17 cellular contexts compared by ENCODE assay signal in the genomic region with DNA sequence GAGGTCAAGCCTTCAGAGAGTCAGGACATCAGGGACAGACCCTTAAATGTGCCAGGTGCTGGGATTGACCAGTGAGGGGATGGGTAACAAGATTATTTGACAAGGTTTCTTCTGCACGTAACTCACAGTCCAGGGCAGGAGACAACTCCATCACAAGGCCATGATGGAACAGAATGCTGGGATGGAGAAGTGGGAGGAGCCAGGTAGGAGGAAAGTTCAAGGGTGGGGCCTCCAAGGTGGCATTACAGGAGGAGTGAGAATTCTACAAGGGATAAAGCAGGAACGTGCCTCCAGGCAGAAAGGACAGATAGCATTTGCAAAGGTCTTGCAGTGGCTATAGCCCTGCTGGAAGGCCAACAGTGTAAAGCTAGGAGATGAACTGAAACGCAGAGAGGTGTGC.
DNase-seq lines count a peak whose midpoint lies in the region; ATAC-seq and TF ChIP-seq lines count a peak whose summit lies in the region.
"Had no signal": no experiment of that assay in that cellular context is flagged by ENCODE, and none has a peak within 500 bp of the region (broad histone marks: within the 10 kb centered on the region; RNA-seq: fewer than 3 reads in every experiment).

No MANE protein-coding gene starts in this region.

- H3K27me3 ChIP-seq in ACC112 (ENCODE audit: insufficient read depth, low read length) (no peaks in the 10 kb centered on the region), RWPE2 (ENCODE audit: insufficient read depth, poor library complexity, severe bottlenecking) (no peaks in the 10 kb centered on the region), neuronal stem cell (ENCODE audit: control insufficient read depth in 3 of 3, insufficient read depth in 3 of 3, low read depth in 1 of 3, low read length in 3 of 3) (peaks cover 0 to 19% (median 0%) of the 10 kb centered on the region in 3 experiments)

- H3K36me3 ChIP-seq in ACC112 (ENCODE audit: insufficient read depth, low read length) (no peaks in the 10 kb centered on the region), RWPE2 (ENCODE audit: low read depth) (no peaks in the 10 kb centered on the region), neuronal stem cell (replicated peaks in 1 of 2; ENCODE audit: control insufficient read depth in 2 of 2, insufficient read depth in 2 of 2, low read length in 2 of 2) (no peaks in the 10 kb centered on the region)

- peak; percentile 32 for ATAC-seq in RWPE2 (ENCODE audit: low read depth)
- no peak for ATAC-seq in stimulated activated naive CD8-positive, alpha-beta T cell treated with anti-CD3 and anti-CD28 coated beads, Interleukin-15, Interleukin-2, amounts not matched to agents 100 U/mL and 50 U/mL, for 24 hours
- ATAC-seq: CD8-positive, alpha-beta T cell; HepG2 had no signal

- H3K9ac ChIP-seq in neuronal stem cell (ENCODE audit: low read depth, low read length, poor library complexity), result no peak overlapping the region
- H3K9ac ChIP-seq: parathyroid adenoma had no signal

- peak overlapping the region; percentile 66 for H2AFZ ChIP-seq in ACC112 (ENCODE audit: low read length, unreplicated experiment)
- peak overlapping the region; percentile 59 for H2AFZ ChIP-seq in neuronal stem cell (ENCODE audit: low read length)
- H2AFZ ChIP-seq: parathyroid adenoma had no signal

- no peak overlapping the region for H3K4me2 ChIP-seq in neuronal stem cell (ENCODE audit: insufficient read depth, low read length, poor library complexity, severe bottlenecking)

- H3K9me3 Mint-ChIP-seq in immature natural killer cell, result no peaks in the 10 kb centered on the region
- H3K9me3 Mint-ChIP-seq: activated T-helper 2 cell treated with anti-CD3 and anti-CD28 coated beads, Interferon-gamma antibody, Interleukin-2, Interleukin-4, amounts not matched to agents 10 μg/mL and 5 μg/mL and 100 μg/mL, durations not matched to agents 14 hours and 24 hours and 36 hours; CD8-positive, alpha-beta T cell had no signal

- H3K14ac ChIP-seq in neuronal stem cell (ENCODE audit: low read length), result no peak overlapping the region

- no peak for TF ChIP-seq CTCF in RWPE2 (IDR thresholded peaks at IDR 0.05; ENCODE audit: poor library complexity, severe bottlenecking)
- TF ChIP-seq CTCF in epithelial cell of esophagus (IDR thresholded peaks at IDR 0.05; ENCODE audit: insufficient read depth, low read depth, low read length, missing control alignments), result no peak

- H3K79me1 ChIP-seq in neuronal stem cell (ENCODE audit: low read depth, low read length), result peaks cover 2% of the 10 kb centered on the region

- no peak overlapping the region for H3K4me3 Mint-ChIP-seq in immature natural killer cell
- H3K4me3 Mint-ChIP-seq: CD8-positive, alpha-beta T cell had no signal

- H3K9me3 ChIP-seq in RWPE2 (ENCODE audit: severe bottlenecking) (no peaks in the 10 kb centered on the region), neuronal stem cell (replicated peaks in 1 of 2; ENCODE audit: control insufficient read depth in 2 of 2, insufficient read depth in 1 of 2, low read depth in 1 of 2, low read length in 2 of 2) (no peaks in the 10 kb centered on the region)

- no peak overlapping the region for H2BK12ac ChIP-seq in neuronal stem cell (ENCODE audit: low read length)

- no peak overlapping the region for H3K23ac ChIP-seq in neuronal stem cell (ENCODE audit: low read depth, low read length, poor library complexity)

- H3K27ac Mint-ChIP-seq in immature natural killer cell, result no peak overlapping the region
- H3K27ac Mint-ChIP-seq: activated T-helper 2 cell treated with anti-CD3 and anti-CD28 coated beads, Interferon-gamma antibody, Interleukin-2, Interleukin-4, amounts not matched to agents 10 μg/mL and 5 μg/mL and 100 μg/mL, durations not matched to agents 14 hours and 24 hours and 36 hours; CD8-positive, alpha-beta T cell had no signal

- peaks cover 0 to 10% (median 1%) of the 10 kb centered on the region in 3 donors for H3K27me3 Mint-ChIP-seq in immature natural killer cell (ENCODE audit: low read depth in 3 of 3)

- DNase-seq in RWPE2 (ENCODE audit: low spot score) (no peak), epithelial cell of esophagus (ENCODE audit: low read depth) (peak; percentile 26), neuronal stem cell (ENCODE audit: low spot score) (no peak), retina (no peak), HPDE6-E6E7 (ENCODE audit: extremely low spot score) (no peak), immature natural killer cell (no peak)
- no peak for DNase-seq in stimulated activated naive CD8-positive, alpha-beta T cell treated with anti-CD3 and anti-CD28 coated beads, Interleukin-15, Interleukin-2, amounts not matched to agents 100 U/mL and 50 U/mL, for 24 hours
- DNase-seq: activated CD4-positive, alpha-beta T cell treated with anti-CD3 and anti-CD28 coated beads, Interleukin-2, amount 50 U/mL, for 4 hours; CD8-positive, alpha-beta T cell; effector CD4-positive, alpha-beta T cell; NCI-H1092; NK-92 treated with Interleukin-12 subunit alpha and Interleukin-12 subunit beta, amount 100 ng/mL, for 24 hours; SHP77 treated with DMSO at 0.1 percent for 48 hours had no signal

- no peaks in the 10 kb centered on the region for H3K36me3 Mint-ChIP-seq in immature natural killer cell
- H3K36me3 Mint-ChIP-seq: CD8-positive, alpha-beta T cell had no signal

- peak overlapping the region; percentile 2 for H2BK5ac ChIP-seq in neuronal stem cell (ENCODE audit: low read length)

- no peak overlapping the region for H3K4ac ChIP-seq in neuronal stem cell (ENCODE audit: low read length)

- H3K18ac ChIP-seq in neuronal stem cell (ENCODE audit: low read length), result no peak overlapping the region

- no peaks in the 10 kb centered on the region for H3K79me2 ChIP-seq in ACC112 (ENCODE audit: control insufficient read depth, insufficient read depth, low read length, unreplicated experiment)
- H3K79me2 ChIP-seq: parathyroid adenoma had no signal

- H2BK15ac ChIP-seq in neuronal stem cell (ENCODE audit: low read length), result peak overlapping the region; percentile 23

- no CpG with 5 or more reads among the region's 3 CpGs for WGBS in neuronal stem cell (ENCODE audit: extremely low coverage in 2 of 2, insufficient read length in 2 of 2, insufficient replicate concordance in 1 of 2), 2 donors

- peak overlapping the region; percentile 74 for H3K27ac ChIP-seq in ACC112 (ENCODE audit: low read depth, low read length)
- H3K27ac ChIP-seq in RWPE2 (ENCODE audit: poor library complexity, severe bottlenecking), result peak overlapping the region; percentile 97
- H3K27ac ChIP-seq in neuronal stem cell (replicated peaks; ENCODE audit: low read length), result no peak overlapping the region
- H3K27ac ChIP-seq: parathyroid adenoma had no signal

- H2AK5ac ChIP-seq in neuronal stem cell (ENCODE audit: low read depth, low read length), result no peak overlapping the region

- no peak overlapping the region for H4K91ac ChIP-seq in neuronal stem cell (ENCODE audit: low read depth, low read length, poor library complexity)

- H4K8ac ChIP-seq in neuronal stem cell (ENCODE audit: low read depth, low read length), result no peak overlapping the region

- no peaks in the 10 kb centered on the region for H3K4me1 Mint-ChIP-seq in immature natural killer cell

- H3K4me1 ChIP-seq in ACC112 (ENCODE audit: control insufficient read depth, insufficient read depth, low read length, unreplicated experiment) (peaks cover 26% of the 10 kb centered on the region), RWPE2 (ENCODE audit: insufficient read depth, poor library complexity, severe bottlenecking) (peaks cover 24% of the 10 kb centered on the region), neuronal stem cell (ENCODE audit: control insufficient read depth in 2 of 2, insufficient read depth in 1 of 2, low read depth in 1 of 2, low read length in 2 of 2) (peaks cover 11 to 24% of the 10 kb centered on the region in 2 donors)
- H3K4me1 ChIP-seq: parathyroid adenoma had no signal

- no peak overlapping the region for H2BK120ac ChIP-seq in neuronal stem cell (ENCODE audit: low read depth, low read length)

- H3K4me3 ChIP-seq in ACC112 (ENCODE audit: low read depth, low read length) (no peak overlapping the region), RWPE2 (ENCODE audit: severe bottlenecking) (no peak overlapping the region), epithelial cell of esophagus (ENCODE audit: low read length) (no peak overlapping the region), neuronal stem cell (ENCODE audit: low read length in 2 of 2) (no peak overlapping the region)
